In the genomic region with DNA sequence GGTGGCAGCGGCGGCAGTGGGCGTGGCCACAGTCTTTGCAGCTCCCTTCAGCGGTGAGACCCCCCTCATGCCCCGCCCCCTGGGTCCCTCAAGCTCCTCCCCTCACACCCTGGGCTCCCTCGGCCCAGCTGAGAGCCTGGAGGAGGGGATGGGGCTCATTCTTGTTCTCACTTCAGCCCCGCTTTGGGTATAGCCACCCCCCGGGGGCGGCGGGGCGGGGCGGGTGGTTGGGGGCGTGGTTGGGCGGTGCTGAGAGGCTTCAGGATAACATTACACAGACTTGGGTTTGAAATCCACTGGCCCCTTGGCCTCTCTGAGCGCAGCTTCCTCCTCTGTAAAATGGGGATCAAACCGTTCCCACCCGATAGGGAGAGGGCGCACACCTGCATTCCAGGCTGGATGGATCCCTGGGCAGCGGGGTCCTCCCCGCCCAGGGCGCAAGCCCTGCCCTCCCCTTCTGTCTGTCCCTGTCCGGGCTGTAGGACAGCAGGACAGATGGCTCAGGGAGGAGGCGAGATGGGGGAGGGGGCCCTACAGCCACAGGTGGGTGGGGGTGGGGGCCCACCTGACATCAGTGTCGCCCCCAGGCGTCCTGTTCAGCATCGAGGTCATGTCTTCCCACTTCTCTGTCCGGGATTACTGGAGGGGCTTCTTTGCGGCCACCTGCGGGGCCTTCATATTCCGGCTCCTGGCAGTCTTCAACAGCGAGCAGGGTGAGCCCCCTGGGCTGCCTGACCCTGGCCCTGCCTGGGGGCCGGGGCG, we compare ENCODE assay signal across 9 cellular contexts. TPM values are rescaled to one million over a fixed set of nuclear protein-coding genes. Genes with fewer than 3 reads are reported as not detected.
DNase-seq lines count a peak whose midpoint lies in the region; ATAC-seq and TF ChIP-seq lines count a peak whose summit lies in the region.
"Had no signal": no experiment of that assay in that cellular context is flagged by ENCODE, and none has a peak within 500 bp of the region (broad histone marks: within the 10 kb centered on the region; RNA-seq: fewer than 3 reads in every experiment).

No MANE protein-coding gene starts in this region.

- no peak for TF ChIP-seq EP300 in tibial nerve (IDR thresholded peaks at IDR 0.05)

- H3K36me3 Mint-ChIP-seq in activated T-cell treated with anti-CD3 and anti-CD28 coated beads, Interleukin-2, amount 50 U/mL, for 72 hours (ENCODE audit: insufficient read depth in 2 of 2), result no peaks in the 10 kb centered on the region

- peak; percentile 74 for DNase-seq in activated effector memory CD4-positive, alpha-beta T cell treated with anti-CD3 and anti-CD28 coated beads, Interleukin-2, amount 50 U/mL, for 16 hours
- no peak for DNase-seq in activated effector memory CD4-positive, alpha-beta T cell treated with Interleukin-2 at 50 U/mL for 16 hours
- peak; percentile 19 to 52 for DNase-seq in activated T-cell treated with anti-CD3 and anti-CD28 coated beads, Interleukin-2, amount 50 U/mL, for 72 hours
- DNase-seq in left lung (peak in 1 of 2 donors; percentile 67), tibial nerve (ENCODE audit: low spot score in 2 of 2) (no peak), cortex of kidney (lab: John Stamatoyannopoulos, UW) (no peak)
- no peak for DNase-seq in activated CD4-positive, CD25-positive, alpha-beta regulatory T cell treated with anti-CD3 and anti-CD28 coated beads, Interleukin-2, amount 50 U/mL, for 72 hours
- no peak for DNase-seq in NK-92 treated with Interleukin-12 subunit alpha and Interleukin-12 subunit beta, amount 100 ng/mL, for 24 hours (lab: John Stamatoyannopoulos, UW)
- DNase-seq: COR-L47 had no signal

- peaks cover 5 to 8% of the 10 kb centered on the region in 2 donors for H3K4me1 ChIP-seq in left lung
- peaks cover 0 to 12% (median 8%) of the 10 kb centered on the region in 4 donors for H3K4me1 ChIP-seq in tibial nerve

- intact Hi-C loops in left lung (cut with DNase I), result no loop called here

- no peaks in the 10 kb centered on the region for H3K9me3 Mint-ChIP-seq in activated T-cell treated with anti-CD3 and anti-CD28 coated beads, Interleukin-2, amount 50 U/mL, for 72 hours

- no peak overlapping the region for H3K27ac Mint-ChIP-seq in activated T-cell treated with anti-CD3 and anti-CD28 coated beads, Interleukin-2, amount 50 U/mL, for 72 hours

- H3K9me3 ChIP-seq in left lung, result no peaks in the 10 kb centered on the region
- no peaks in the 10 kb centered on the region for H3K9me3 ChIP-seq in tibial nerve

- TF ChIP-seq CTCF in left lung (IDR thresholded peaks at IDR 0.05) (no peak), tibial nerve (IDR thresholded peaks at IDR 0.05) (no peak)

- no peak overlapping the region for H3K4me3 ChIP-seq in left lung
- H3K4me3 ChIP-seq in tibial nerve, result peak overlapping the region in 3 of 4 donors; percentile 3 to 37 (median 18)

- H3K4me3 Mint-ChIP-seq in activated T-cell treated with anti-CD3 and anti-CD28 coated beads, Interleukin-2, amount 50 U/mL, for 72 hours, result peak overlapping the region in 1 of 2 donors; percentile 50

- TF ChIP-seq POLR2A in tibial nerve (IDR thresholded peaks at IDR 0.05), result no peak

- H3K36me3 ChIP-seq in left lung, result no peaks in the 10 kb centered on the region
- no peaks in the 10 kb centered on the region for H3K36me3 ChIP-seq in tibial nerve

- WGBS in tibial nerve, 2 donors, result 10 to 16% methylated on average over 17 to 19 of the region's 33 CpGs

- H3K27me3 ChIP-seq in left lung (peaks cover 0 to 41% of the 10 kb centered on the region in 2 donors), tibial nerve (peaks cover 0 to 35% of the 10 kb centered on the region in 2 donors)

- H3K4me1 Mint-ChIP-seq in activated T-cell treated with anti-CD3 and anti-CD28 coated beads, Interleukin-2, amount 50 U/mL, for 72 hours (ENCODE audit: low read depth), result no peaks in the 10 kb centered on the region

- peaks cover 14% of the 10 kb centered on the region for H3K27me3 Mint-ChIP-seq in activated T-cell treated with anti-CD3 and anti-CD28 coated beads, Interleukin-2, amount 50 U/mL, for 72 hours (ENCODE audit: low read depth)

- H3K27ac ChIP-seq in left lung (no peak overlapping the region), tibial nerve (no peak overlapping the region)

- peak; percentile 40 to 78 for ATAC-seq in activated T-cell treated with anti-CD3 and anti-CD28 coated beads, Interleukin-2, amount 50 U/mL, for 72 hours (replicated peaks in 1 of 2)
- ATAC-seq in left lung, result peak; percentile 56

RNA-seq across cellular contexts. Expression of a gene that starts 5.1 kb away (rescaled TPM):
- not detected for total RNA-seq in activated T-cell treated with anti-CD3 and anti-CD28 coated beads, Interleukin-2, amount 50 U/mL, for 72 hours
- total RNA-seq in left lung (under 1 TPM; 0.12 to 0.39 TPM), tibial nerve (not detected)

RNA-seq across cellular contexts. Expression of a gene that starts 9.1 kb away (rescaled TPM):
- not detected for total RNA-seq in activated T-cell treated with anti-CD3 and anti-CD28 coated beads, Interleukin-2, amount 50 U/mL, for 72 hours
- total RNA-seq in left lung (10 to 100 TPM in 1 of 2 donors, 1 to 10 TPM in 1; 4.2 to 22.1 TPM), tibial nerve (10 to 100 TPM; 10.4 to 42.6 (median 27.6) TPM)

RNA-seq across cellular contexts. Expression of a gene that starts 16.7 kb away (rescaled TPM):
- not detected for total RNA-seq in activated T-cell treated with anti-CD3 and anti-CD28 coated beads, Interleukin-2, amount 50 U/mL, for 72 hours
- 1 to 10 TPM in 1 of 2 donors, not detected in 1; 1.1 TPM for total RNA-seq in left lung
- total RNA-seq in tibial nerve, result 1 to 10 TPM in 1 of 4 donors, under 1 TPM in 2, not detected in 1; 0.39 to 3.1 (median 0.44) TPM

RNA-seq across cellular contexts. Expression of a gene that starts 22.9 kb away (rescaled TPM):
- not detected for total RNA-seq in activated T-cell treated with anti-CD3 and anti-CD28 coated beads, Interleukin-2, amount 50 U/mL, for 72 hours
- total RNA-seq in left lung (not detected), tibial nerve (under 1 TPM in 2 of 4 donors, not detected in 2; 0.39 to 0.90 TPM)

RNA-seq across cellular contexts. Expression of a gene that starts 46.5 kb away (rescaled TPM):
- total RNA-seq in activated T-cell treated with anti-CD3 and anti-CD28 coated beads, Interleukin-2, amount 50 U/mL, for 72 hours, result under 1 TPM; 0.32 to 0.86 TPM
- total RNA-seq in left lung (not detected), tibial nerve (not detected)

Comparison
In these comparisons a context has a peak if more than half of its experiments do, and no peak if none do; other contexts are left out.
1. DNase-seq: peak in activated effector memory CD4-positive, alpha-beta T cell treated with anti-CD3 and anti-CD28 coated beads, Interleukin-2, amount 50 U/mL, for 16 hours (single experiment) and activated T-cell treated with anti-CD3 and anti-CD28 coated beads, Interleukin-2, amount 50 U/mL, for 72 hours (2 of 2); none in activated effector memory CD4-positive, alpha-beta T cell treated with Interleukin-2 at 50 U/mL for 16 hours (single experiment), tibial nerve (0 of 2), activated CD4-positive, CD25-positive, alpha-beta regulatory T cell treated with anti-CD3 and anti-CD28 coated beads, Interleukin-2, amount 50 U/mL, for 72 hours (single experiment), cortex of kidney (single experiment) and NK-92 treated with Interleukin-12 subunit alpha and Interleukin-12 subunit beta, amount 100 ng/mL, for 24 hours (single experiment).
2. H3K4me3 ChIP-seq: peak in tibial nerve (3 of 4); none in left lung (0 of 2).
3. RNA of a gene that starts 9.1 kb away (total RNA-seq): 10.4 to 42.6 TPM in tibial nerve and 4.2 to 22.1 TPM in left lung; not detected in activated T-cell treated with anti-CD3 and anti-CD28 coated beads, Interleukin-2, amount 50 U/mL, for 72 hours; every median in the first group is over 4 times any median in the second.